ENCODE assay signal across 9 cellular contexts in the genomic region with DNA sequence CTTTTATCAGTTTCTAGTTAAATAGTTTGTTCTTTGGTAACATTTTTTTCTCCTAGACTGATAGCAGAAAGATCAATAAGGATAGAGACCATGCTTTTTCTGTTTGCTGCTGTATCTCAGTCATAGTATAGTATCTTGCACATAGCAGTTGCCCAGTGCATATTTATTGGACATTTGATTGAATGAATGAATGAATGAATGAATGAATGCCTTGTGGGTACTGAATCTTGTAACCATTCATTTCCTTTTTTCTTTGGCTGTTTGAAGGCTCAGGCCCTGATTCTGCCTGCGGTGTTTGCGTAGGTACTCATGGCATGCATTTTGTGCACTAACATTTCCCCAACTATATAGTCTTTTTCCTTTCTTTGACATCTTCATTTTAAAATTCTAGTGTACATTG.
"Had no signal": no experiment of that assay in that cellular context is flagged by ENCODE, and none has a peak within 500 bp of the region (broad histone marks: within the 10 kb centered on the region; RNA-seq: fewer than 3 reads in every experiment).

No MANE protein-coding gene starts in this region.

- H2AFZ ChIP-seq: GM23248 had no signal

- H3K27ac Mint-ChIP-seq: HFFc6, IgD-negative memory B cell had no signal

- H3K27me3 Mint-ChIP-seq: IgD-negative memory B cell had no signal

- H3K9ac ChIP-seq: GM23248 had no signal

- H3K36me3 ChIP-seq: HAP-1 had no signal

- H3K9me3 Mint-ChIP-seq: HFFc6, IgD-negative memory B cell had no signal

- H3K4me3 Mint-ChIP-seq: HFFc6 had no signal

- ATAC-seq: HCT116 had no signal

- H3K4me3 ChIP-seq: GM23248, HAP-1 had no signal

- H3K27ac ChIP-seq: GM23248, HL-60 had no signal

- DNase-seq: GM23248, GOT3, H7, HFFc6, KG1 had no signal
